1 cellular context compared by ENCODE assay signal in the genomic region with DNA sequence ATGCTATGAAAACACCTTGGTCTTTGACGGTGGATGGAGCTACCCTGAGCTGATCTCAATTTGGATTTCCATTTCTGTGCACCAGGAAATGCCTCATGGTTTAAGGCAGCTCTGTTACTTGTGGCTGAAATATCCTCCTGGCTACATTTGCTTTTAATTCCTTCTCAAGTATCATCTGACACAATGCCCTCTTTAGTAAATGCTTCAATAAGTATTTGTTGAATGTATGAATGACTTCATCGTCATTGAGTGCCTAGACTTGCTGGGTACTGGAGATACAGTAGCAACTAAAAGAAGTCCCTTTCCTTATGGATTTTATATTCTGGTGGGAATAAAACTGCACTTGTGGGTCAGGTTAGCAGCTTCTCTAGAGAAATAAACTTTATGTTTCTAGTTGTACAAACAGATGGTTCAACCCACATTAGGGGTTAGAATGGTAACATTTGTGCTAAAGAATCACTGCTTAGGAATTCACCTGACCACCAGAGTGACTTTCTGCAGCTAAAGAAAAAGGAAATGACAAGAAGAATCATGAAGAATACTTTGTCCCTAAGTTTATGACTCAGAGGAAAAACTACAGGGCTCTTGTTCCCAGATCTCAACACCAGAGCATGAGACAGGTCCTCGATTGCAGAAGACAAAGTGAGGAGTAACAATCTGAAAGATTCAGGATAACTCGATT.
TF ChIP-seq lines count a peak whose summit lies in the region.

No MANE protein-coding gene starts in this region.

TF ChIP-seq in H1, 55 proteins besides CTCF, POLR2A, EP300 and RAD21:
- TF ChIP-seq, protein P1, sequence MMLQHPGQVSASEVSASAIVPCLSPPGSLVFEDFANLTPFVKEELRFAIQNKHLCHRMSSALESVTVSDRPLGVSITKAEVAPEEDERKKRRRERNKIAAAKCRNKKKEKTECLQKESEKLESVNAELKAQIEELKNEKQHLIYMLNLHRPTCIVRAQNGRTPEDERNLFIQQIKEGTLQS (IDR thresholded peaks at IDR 0.05; ENCODE audit: insufficient read depth, low read depth, low read length), result no peak
- no peak for TF ChIP-seq SP4 (IDR thresholded peaks at IDR 0.05; ENCODE audit: low read length)
- no peak for TF ChIP-seq SIX5 (IDR thresholded peaks at IDR 0.05; ENCODE audit: low read depth, low read length)
- TF ChIP-seq TCF12 (IDR thresholded peaks at IDR 0.05; ENCODE audit: low read depth, low read length), result no peak
- TF ChIP-seq, protein P2, sequence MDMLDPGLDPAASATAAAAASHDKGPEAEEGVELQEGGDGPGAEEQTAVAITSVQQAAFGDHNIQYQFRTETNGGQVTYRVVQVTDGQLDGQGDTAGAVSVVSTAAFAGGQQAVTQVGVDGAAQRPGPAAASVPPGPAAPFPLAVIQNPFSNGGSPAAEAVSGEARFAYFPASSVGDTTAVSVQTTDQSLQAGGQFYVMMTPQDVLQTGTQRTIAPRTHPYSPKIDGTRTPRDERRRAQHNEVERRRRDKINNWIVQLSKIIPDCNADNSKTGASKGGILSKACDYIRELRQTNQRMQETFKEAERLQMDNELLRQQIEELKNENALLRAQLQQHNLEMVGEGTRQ (IDR thresholded peaks at IDR 0.05; ENCODE audit: low read length), result no peak
- no peak for TF ChIP-seq SRF (IDR thresholded peaks at IDR 0.05; ENCODE audit: low read depth, low read length)
- TF ChIP-seq BCL11A (IDR thresholded peaks at IDR 0.05; ENCODE audit: low read depth in 2 of 2, low read length in 2 of 2), result no peak
- TF ChIP-seq RNF2 (IDR thresholded peaks at IDR 0.05; ENCODE audit: borderline replicate concordance, low read depth, low read length, missing control alignments, poor library complexity, severe bottlenecking), result no peak
- TF ChIP-seq CTBP2 (IDR thresholded peaks at IDR 0.05; ENCODE audit: borderline replicate concordance, insufficient read depth, insufficient read length, low read length), result no peak
- no peak for TF ChIP-seq TAF1 (IDR thresholded peaks at IDR 0.05; ENCODE audit: low read depth, low read length)
- TF ChIP-seq PHF8 (conservative IDR thresholded peaks at IDR 0.05; ENCODE audit: low read depth, low read length), result no peak
- no peak for TF ChIP-seq CHD2 (IDR thresholded peaks at IDR 0.05; ENCODE audit: low read length)
- no peak for TF ChIP-seq BACH1 (IDR thresholded peaks at IDR 0.05; ENCODE audit: low read length)
- TF ChIP-seq TEAD4 (IDR thresholded peaks at IDR 0.05; ENCODE audit: low read depth, low read length), result no peak
- TF ChIP-seq MAFK (IDR thresholded peaks at IDR 0.05; ENCODE audit: low read depth, low read length), result no peak
- no peak for TF ChIP-seq ASH2L (IDR thresholded peaks at IDR 0.05; ENCODE audit: low read length)
- TF ChIP-seq SP2 (IDR thresholded peaks at IDR 0.05; ENCODE audit: low read length), result no peak
- no peak for TF ChIP-seq KDM4A (IDR thresholded peaks at IDR 0.05; ENCODE audit: low read depth, low read length, severe bottlenecking)
- TF ChIP-seq CBX5 (IDR thresholded peaks at IDR 0.05; ENCODE audit: low read depth, low read length), result no peak
- TF ChIP-seq CEBPB (IDR thresholded peaks at IDR 0.05; ENCODE audit: low read depth, low read length), result no peak
